In genomic region chr10:125201108-125201524, GRCh38 we compare ENCODE assay signal across 8 cellular contexts. TPM values are rescaled to one million over a fixed set of nuclear protein-coding genes. Genes with fewer than 3 reads are reported as not detected.
A peak's percentile ranks its signal among the peaks of the same experiment; 100 is the strongest.
DNase-seq lines count a peak whose midpoint lies in the region; ATAC-seq and TF ChIP-seq lines count a peak whose summit lies in the region.

No MANE protein-coding gene starts in this region.

- CTCF ChIA-PET in mammary epithelial cell (lab: Charles Lee; ENCODE audit: low non-redundant PET), result no interaction called here

- H3K4me1 Mint-ChIP-seq in nephron progenitor cell, result no peaks in the 10 kb centered on the region
- no peaks in the 10 kb centered on the region for H3K4me1 Mint-ChIP-seq in type B pancreatic cell (ENCODE audit: unreplicated experiment)

- no TSS peak for BruUV-seq in mammary epithelial cell (replicated peaks; lab: Mats Ljungman, UMichigan)

- peaks cover 21% of the 10 kb centered on the region for H3K4me1 ChIP-seq in mammary epithelial cell (ENCODE audit: insufficient read depth, low read length)

- H3K4me3 Mint-ChIP-seq in nephron progenitor cell (no peak overlapping the region), type B pancreatic cell (no peak overlapping the region)

- no peaks in the 10 kb centered on the region for H3K9me3 ChIP-seq in mammary epithelial cell (replicated peaks; ENCODE audit: insufficient read depth, low read length)

- no peak overlapping the region for H3K9ac ChIP-seq in mammary epithelial cell (ENCODE audit: insufficient read depth, low read length)

- H3K4me3 ChIP-seq in mammary epithelial cell (replicated peaks in 1 of 3; ENCODE audit: insufficient read depth in 1 of 3, low read depth in 2 of 3, low read length in 3 of 3), result no peak overlapping the region

- 2% methylated on average over 5 of the region's 5 CpGs for WGBS in mammary epithelial cell (ENCODE audit: low coverage, missing lambda C conversion rate)

- no peaks in the 10 kb centered on the region for H4K20me1 ChIP-seq in mammary epithelial cell (ENCODE audit: insufficient read depth, low read length)

- TF ChIP-seq CTCF in mammary epithelial cell (conservative IDR thresholded peaks at IDR 0.05 in 1 of 2, IDR thresholded peaks at IDR 0.05 in 1 of 2; ENCODE audit: extremely low read depth in 1 of 2, insufficient read depth in 1 of 2, low read depth in 1 of 2, low read length in 2 of 2) (no peak), nephron progenitor cell (IDR thresholded peaks at IDR 0.05) (no peak), type B pancreatic cell (conservative IDR thresholded peaks at IDR 0.05) (no peak)

- in situ Hi-C loops in mammary epithelial cell (cut with MboI; ENCODE audit: low sequenced_read_pairs in 2 of 2), result no loop called here

- no peaks in the 10 kb centered on the region for H3K36me3 ChIP-seq in mammary epithelial cell (ENCODE audit: insufficient read depth, low read length)

- dilution Hi-C loops in mammary epithelial cell (cut with HindIII; ENCODE audit: low sequenced_read_pairs), result no loop called here

- no peak overlapping the region for H3K27ac Mint-ChIP-seq in nephron progenitor cell
- H3K27ac Mint-ChIP-seq in type B pancreatic cell, result no peak overlapping the region

- H3K27me3 Mint-ChIP-seq in nephron progenitor cell (ENCODE audit: low read depth, poor library complexity) (peaks cover 30% of the 10 kb centered on the region), type B pancreatic cell (peaks cover 2% of the 10 kb centered on the region)

- H3K79me2 ChIP-seq in mammary epithelial cell (ENCODE audit: insufficient read depth, low read length), result no peaks in the 10 kb centered on the region

- H3K27me3 ChIP-seq in mammary epithelial cell (ENCODE audit: insufficient read depth, low read length), result no peaks in the 10 kb centered on the region

- no peak overlapping the region for H3K27ac ChIP-seq in mammary epithelial cell (ENCODE audit: insufficient read depth, low read depth, low read length)

- H3K9me3 Mint-ChIP-seq in nephron progenitor cell (no peaks in the 10 kb centered on the region), type B pancreatic cell (no peaks in the 10 kb centered on the region)

- peak overlapping the region; percentile 50 for H3K4me2 ChIP-seq in mammary epithelial cell (ENCODE audit: insufficient read depth, low read depth, low read length)

- peak; percentile 54 for ATAC-seq in GM19468 (IDR thresholded peaks at IDR 0.05; ENCODE audit: extremely low read depth, unreplicated experiment)
- peak; percentile 92 for ATAC-seq in HG03342 (IDR thresholded peaks at IDR 0.05; ENCODE audit: unreplicated experiment)

- H3K36me3 Mint-ChIP-seq in nephron progenitor cell (ENCODE audit: low read depth), result no peaks in the 10 kb centered on the region
- H3K36me3 Mint-ChIP-seq in type B pancreatic cell, result no peaks in the 10 kb centered on the region

- DNase-seq in EL (peak; percentile 53), mammary epithelial cell (peak; percentile 92), midbrain (lab: John Stamatoyannopoulos, UW) (no peak), nephron progenitor cell (no peak), type B pancreatic cell (ENCODE audit: extremely low spot score, unreplicated experiment) (no peak), GF-D8 (lab: John Stamatoyannopoulos, UW) (no peak)

- no peak overlapping the region for H2AFZ ChIP-seq in mammary epithelial cell (ENCODE audit: low read depth, low read length)

- intact Hi-C loops in mammary epithelial cell (cut with micrococcal nuclease), result loop anchor here (1.0 to 2.0 kb wide), 2 partner anchors 30 to 64 kb away; no protein-coding TSS in a partner anchor

RNA-seq across cellular contexts. Expression of gene CTBP2, which starts 40.8 kb away (rescaled TPM):
- total RNA-seq in mammary epithelial cell (100 to 1,000 TPM; 111 to 126 TPM), type B pancreatic cell (ENCODE audit: low replicate concordance) (101 and 113 TPM in 2 replicates)
- 141 TPM for polyA plus RNA-seq in mammary epithelial cell
- polyA minus RNA-seq in mammary epithelial cell, result 123 TPM

Comparison
In these comparisons a context has a peak if more than half of its experiments do, and no peak if none do; other contexts are left out.
1. DNase-seq: peak in EL (single experiment) and mammary epithelial cell (single experiment); none in midbrain (single experiment), nephron progenitor cell (single experiment), type B pancreatic cell (single experiment) and GF-D8 (single experiment).